2 cellular contexts compared by ENCODE assay signal in the genomic region with DNA sequence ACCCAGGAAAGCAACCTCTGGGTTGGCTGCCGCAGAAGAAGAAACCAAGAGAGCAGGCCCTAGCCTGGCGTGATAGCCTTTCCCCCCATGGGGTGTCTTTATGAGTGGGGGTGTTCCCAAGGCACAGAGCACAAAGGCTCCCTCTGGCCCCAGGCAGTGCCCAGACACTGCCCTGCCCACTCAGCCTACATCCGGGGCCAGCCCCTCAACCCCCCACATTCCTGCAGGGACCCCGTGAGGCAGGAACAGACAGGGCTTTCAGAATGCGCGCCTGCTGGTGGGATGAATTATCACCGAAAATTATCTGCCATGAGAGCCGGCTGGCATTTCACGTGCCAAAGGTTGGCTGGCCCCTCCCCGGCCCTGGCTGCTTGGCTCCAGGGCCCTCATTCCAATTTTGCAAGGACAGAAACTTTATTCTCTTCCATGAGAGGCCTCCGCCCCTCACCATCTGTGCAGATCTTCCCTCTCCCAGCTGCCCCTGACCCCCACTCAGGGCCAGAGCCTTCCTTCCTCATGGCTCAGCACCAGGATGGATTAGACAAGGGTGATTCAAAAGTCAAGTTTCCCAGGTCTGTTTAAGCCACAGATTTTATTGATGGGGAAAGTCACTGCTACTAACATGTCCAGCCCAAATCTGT.
TF ChIP-seq lines count a peak whose summit lies in the region.

No MANE protein-coding gene starts in this region.

TF ChIP-seq in IMR-90, 13 proteins besides CTCF, POLR2A, EP300 and RAD21:
- TF ChIP-seq MAFK (IDR thresholded peaks at IDR 0.05; ENCODE audit: low read depth, low read length) (no peak), RCOR1 (IDR thresholded peaks at IDR 0.05; ENCODE audit: insufficient replicate concordance, low read length) (no peak), FOS (IDR thresholded peaks at IDR 0.05; ENCODE audit: low read depth, low read length) (no peak), NFE2L2 (IDR thresholded peaks at IDR 0.05; ENCODE audit: low read depth, low read length) (no peak), SMC3 (IDR thresholded peaks at IDR 0.05; ENCODE audit: low read depth, low read length) (no peak), CHD1 (IDR thresholded peaks at IDR 0.05; ENCODE audit: low read depth, low read length) (no peak), CEBPB (IDR thresholded peaks at IDR 0.05; ENCODE audit: low read depth, low read length) (no peak), MAZ (IDR thresholded peaks at IDR 0.05; ENCODE audit: borderline replicate concordance, low read depth, low read length) (no peak), RFX5 (IDR thresholded peaks at IDR 0.05; ENCODE audit: low read depth, low read length) (no peak), MXI1 (IDR thresholded peaks at IDR 0.05; ENCODE audit: borderline replicate concordance, low read depth, low read length) (no peak), BHLHE40 (IDR thresholded peaks at IDR 0.05; ENCODE audit: low read depth, low read length) (no peak)
- TF ChIP-seq, protein P1, sequence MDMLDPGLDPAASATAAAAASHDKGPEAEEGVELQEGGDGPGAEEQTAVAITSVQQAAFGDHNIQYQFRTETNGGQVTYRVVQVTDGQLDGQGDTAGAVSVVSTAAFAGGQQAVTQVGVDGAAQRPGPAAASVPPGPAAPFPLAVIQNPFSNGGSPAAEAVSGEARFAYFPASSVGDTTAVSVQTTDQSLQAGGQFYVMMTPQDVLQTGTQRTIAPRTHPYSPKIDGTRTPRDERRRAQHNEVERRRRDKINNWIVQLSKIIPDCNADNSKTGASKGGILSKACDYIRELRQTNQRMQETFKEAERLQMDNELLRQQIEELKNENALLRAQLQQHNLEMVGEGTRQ (IDR thresholded peaks at IDR 0.05; ENCODE audit: low read depth, low read length): no peak
- TF ChIP-seq, protein P2, sequence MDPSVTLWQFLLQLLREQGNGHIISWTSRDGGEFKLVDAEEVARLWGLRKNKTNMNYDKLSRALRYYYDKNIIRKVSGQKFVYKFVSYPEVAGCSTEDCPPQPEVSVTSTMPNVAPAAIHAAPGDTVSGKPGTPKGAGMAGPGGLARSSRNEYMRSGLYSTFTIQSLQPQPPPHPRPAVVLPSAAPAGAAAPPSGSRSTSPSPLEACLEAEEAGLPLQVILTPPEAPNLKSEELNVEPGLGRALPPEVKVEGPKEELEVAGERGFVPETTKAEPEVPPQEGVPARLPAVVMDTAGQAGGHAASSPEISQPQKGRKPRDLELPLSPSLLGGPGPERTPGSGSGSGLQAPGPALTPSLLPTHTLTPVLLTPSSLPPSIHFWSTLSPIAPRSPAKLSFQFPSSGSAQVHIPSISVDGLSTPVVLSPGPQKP (IDR thresholded peaks at IDR 0.05; ENCODE audit: borderline replicate concordance, low read depth, low read length): no peak

TF ChIP-seq in WTC11, 78 proteins besides CTCF, POLR2A, EP300 and RAD21:
- TF ChIP-seq, protein P3, sequence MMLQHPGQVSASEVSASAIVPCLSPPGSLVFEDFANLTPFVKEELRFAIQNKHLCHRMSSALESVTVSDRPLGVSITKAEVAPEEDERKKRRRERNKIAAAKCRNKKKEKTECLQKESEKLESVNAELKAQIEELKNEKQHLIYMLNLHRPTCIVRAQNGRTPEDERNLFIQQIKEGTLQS (CRISPR knock-in tag; conservative IDR thresholded peaks at IDR 0.05): no peak
- TF ChIP-seq OVOL2 (CRISPR knock-in tag; IDR thresholded peaks at IDR 0.05; ENCODE audit: borderline replicate concordance): no peak
- TF ChIP-seq NFYB (CRISPR knock-in tag; conservative IDR thresholded peaks at IDR 0.05; ENCODE audit: low read depth): no peak
- TF ChIP-seq ZNF219 (CRISPR knock-in tag; IDR thresholded peaks at IDR 0.05; ENCODE audit: borderline replicate concordance): no peak
- TF ChIP-seq NR3C1 (CRISPR knock-in tag; conservative IDR thresholded peaks at IDR 0.05; ENCODE audit: low read depth): no peak
- TF ChIP-seq, protein P4, sequence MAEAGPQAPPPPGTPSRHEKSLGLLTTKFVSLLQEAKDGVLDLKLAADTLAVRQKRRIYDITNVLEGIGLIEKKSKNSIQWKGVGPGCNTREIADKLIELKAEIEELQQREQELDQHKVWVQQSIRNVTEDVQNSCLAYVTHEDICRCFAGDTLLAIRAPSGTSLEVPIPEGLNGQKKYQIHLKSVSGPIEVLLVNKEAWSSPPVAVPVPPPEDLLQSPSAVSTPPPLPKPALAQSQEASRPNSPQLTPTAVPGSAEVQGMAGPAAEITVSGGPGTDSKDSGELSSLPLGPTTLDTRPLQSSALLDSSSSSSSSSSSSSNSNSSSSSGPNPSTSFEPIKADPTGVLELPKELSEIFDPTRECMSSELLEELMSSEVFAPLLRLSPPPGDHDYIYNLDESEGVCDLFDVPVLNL (CRISPR knock-in tag; IDR thresholded peaks at IDR 0.05; ENCODE audit: borderline replicate concordance, low read depth): no peak
- TF ChIP-seq, protein P5, sequence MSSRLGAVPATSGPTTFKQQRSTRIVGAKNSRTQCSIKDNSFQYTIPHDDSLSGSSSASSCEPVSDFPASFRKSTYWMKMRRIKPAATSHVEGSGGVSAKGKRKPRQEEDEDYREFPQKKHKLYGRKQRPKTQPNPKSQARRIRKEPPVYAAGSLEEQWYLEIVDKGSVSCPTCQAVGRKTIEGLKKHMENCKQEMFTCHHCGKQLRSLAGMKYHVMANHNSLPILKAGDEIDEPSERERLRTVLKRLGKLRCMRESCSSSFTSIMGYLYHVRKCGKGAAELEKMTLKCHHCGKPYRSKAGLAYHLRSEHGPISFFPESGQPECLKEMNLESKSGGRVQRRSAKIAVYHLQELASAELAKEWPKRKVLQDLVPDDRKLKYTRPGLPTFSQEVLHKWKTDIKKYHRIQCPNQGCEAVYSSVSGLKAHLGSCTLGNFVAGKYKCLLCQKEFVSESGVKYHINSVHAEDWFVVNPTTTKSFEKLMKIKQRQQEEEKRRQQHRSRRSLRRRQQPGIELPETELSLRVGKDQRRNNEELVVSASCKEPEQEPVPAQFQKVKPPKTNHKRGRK (CRISPR knock-in tag; IDR thresholded peaks at IDR 0.05; ENCODE audit: borderline replicate concordance): no peak
